In the genomic region with DNA sequence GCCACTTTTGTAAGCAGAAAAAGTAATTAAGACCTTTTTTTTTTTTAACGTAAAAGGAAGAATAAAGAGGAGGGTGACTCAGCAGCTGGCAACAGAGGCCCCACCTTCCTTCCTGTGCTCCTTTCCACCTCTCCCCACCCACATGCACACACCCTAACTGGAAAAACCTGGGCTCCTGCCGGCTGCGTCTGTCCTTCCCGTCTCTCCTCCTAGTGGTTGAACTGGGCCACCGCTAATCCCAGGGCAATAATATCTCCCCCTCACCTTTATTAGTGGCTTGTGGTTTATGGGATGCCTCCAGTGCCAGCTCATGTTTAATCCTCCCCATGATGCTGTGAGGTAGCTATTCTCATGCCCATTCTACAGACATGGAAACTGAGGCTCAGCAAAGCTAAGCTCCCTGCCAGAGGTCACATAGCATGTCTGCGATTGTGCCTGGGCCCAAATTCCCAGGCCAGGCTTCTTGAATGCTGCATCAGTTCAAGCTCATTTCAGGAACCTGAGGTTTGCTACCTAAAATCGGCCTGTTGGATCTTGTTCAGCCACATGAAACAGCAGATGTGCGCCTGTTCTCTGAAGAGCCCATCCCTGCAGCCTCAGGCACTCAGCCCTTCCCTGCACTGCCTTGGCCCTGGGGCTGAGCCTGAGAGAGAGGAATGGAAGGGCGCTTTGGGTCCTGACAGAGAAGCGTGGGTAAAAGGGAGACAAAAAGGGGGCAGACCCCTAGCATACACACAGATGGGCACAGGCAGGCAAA, we compare ENCODE assay signal across 8 cellular contexts.
A peak's percentile ranks its signal among the peaks of the same experiment; 100 is the strongest.
DNase-seq lines count a peak whose midpoint lies in the region; ATAC-seq and TF ChIP-seq lines count a peak whose summit lies in the region.

No MANE protein-coding gene starts in this region.

- ATAC-seq in mucosa of descending colon, result peak; percentile 94
- ATAC-seq in GM21528 (IDR thresholded peaks at IDR 0.05; ENCODE audit: low FRiP score, unreplicated experiment), result no peak

- H3K9me3 ChIP-seq in mucosa of descending colon (no peaks in the 10 kb centered on the region), tibial artery (no peaks in the 10 kb centered on the region)

- H3K4me3 ChIP-seq in mucosa of descending colon (no peak overlapping the region), tibial artery (no peak overlapping the region)

- no peak overlapping the region for H3K27ac ChIP-seq in tibial artery

- DNase-seq in DMS53 treated with DMSO at 0.1 percent for 48 hours (lab: John Stamatoyannopoulos, UW; ENCODE audit: unreplicated experiment) (peak; percentile 82), amniotic epithelial cell (ENCODE audit: low read depth) (peak; percentile 59), mucosa of descending colon (peak; percentile 82 to 88 (median 87)), hepatic stellate cell (ENCODE audit: low spot score) (no peak), NCI-H2029 treated with DMSO at 0.1 percent for 48 hours (lab: John Stamatoyannopoulos, UW) (no peak), tibial artery (no peak)

- H3K36me3 ChIP-seq in mucosa of descending colon (ENCODE audit: low read depth) (no peaks in the 10 kb centered on the region), tibial artery (no peaks in the 10 kb centered on the region)

- intact Hi-C loops in mucosa of descending colon (cut with DNase I, micrococcal nuclease), result loop anchor here (5.0 to 10.0 kb wide), 4 partner anchors 55 to 125 kb away; no protein-coding TSS in a partner anchor
- intact Hi-C loops in tibial artery (cut with DNase I; ENCODE audit: low total_unique reads), result loop anchor here (5.0 kb wide), 2 partner anchors 73 to 122 kb away; no protein-coding TSS in a partner anchor

- H3K27me3 ChIP-seq in tibial artery, result no peaks in the 10 kb centered on the region

- TF ChIP-seq CTCF in LNCAP (IDR thresholded peaks at IDR 0.05) (peak; percentile 56), mucosa of descending colon (IDR thresholded peaks at IDR 0.05) (no peak), tibial artery (IDR thresholded peaks at IDR 0.05) (no peak)

- H3K4me1 ChIP-seq in mucosa of descending colon (ENCODE audit: low read depth) (peaks cover 14% of the 10 kb centered on the region), tibial artery (peaks cover 4 to 17% (median 9%) of the 10 kb centered on the region in 4 donors)

Comparison
In these comparisons a context has a peak if more than half of its experiments do, and no peak if none do; other contexts are left out.
1. DNase-seq: peak in DMS53 treated with DMSO at 0.1 percent for 48 hours (single experiment), amniotic epithelial cell (single experiment) and mucosa of descending colon (3 of 3); none in hepatic stellate cell (single experiment), NCI-H2029 treated with DMSO at 0.1 percent for 48 hours (single experiment) and tibial artery (0 of 2).